In the genomic region with DNA sequence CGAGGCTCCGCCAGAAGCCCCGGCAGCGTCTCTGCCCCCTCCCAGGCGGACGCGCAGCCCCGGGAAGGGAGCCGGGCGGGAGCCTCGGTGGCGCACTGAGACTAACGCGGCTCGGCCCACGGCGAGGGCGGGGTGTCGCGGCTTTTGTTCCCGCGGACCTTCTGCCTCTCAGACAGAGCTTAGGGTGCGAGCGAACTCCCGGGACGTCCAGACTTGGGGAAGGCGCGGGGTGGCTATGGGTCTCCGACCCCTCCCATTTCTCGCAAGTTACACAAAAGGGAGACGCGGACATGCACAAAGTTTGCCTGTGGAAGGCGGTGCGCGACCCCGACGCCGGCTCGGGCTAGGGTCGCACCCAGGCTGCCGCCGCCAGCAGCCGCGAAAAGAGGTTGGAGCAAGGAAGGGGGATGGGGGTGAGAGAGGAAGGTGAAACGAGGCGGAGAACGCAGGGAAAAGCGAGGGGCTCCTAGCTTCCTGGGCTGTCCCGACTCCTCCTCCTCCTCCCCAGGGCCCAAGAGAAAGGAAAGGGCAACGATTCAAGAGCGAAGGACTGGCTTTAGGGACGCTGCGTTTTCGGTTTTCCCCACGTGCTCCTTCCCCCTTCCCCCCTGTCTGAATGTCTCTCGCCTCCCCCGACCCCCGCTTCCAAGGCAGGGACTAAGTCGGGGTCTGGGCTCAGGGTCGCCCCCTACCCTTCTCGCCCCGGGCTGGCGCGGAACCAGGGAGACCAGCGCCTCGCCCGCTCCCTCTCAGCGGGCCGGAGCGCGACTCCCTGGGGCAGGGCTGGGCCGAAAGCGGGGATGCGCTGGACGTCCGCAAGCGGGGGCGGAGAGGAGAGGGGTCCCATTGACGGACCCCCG, we compare ENCODE assay signal across 8 cellular contexts. TPM values are rescaled to one million over a fixed set of nuclear protein-coding genes. Genes with fewer than 3 reads are reported as not detected.
DNase-seq lines count a peak whose midpoint lies in the region; ATAC-seq and TF ChIP-seq lines count a peak whose summit lies in the region.

No MANE protein-coding gene starts in this region.

- no peaks in the 10 kb centered on the region for H3K9me3 ChIP-seq in HAP-1
- H3K9me3 ChIP-seq in hepatocyte (ENCODE audit: low read depth) = no peaks in the 10 kb centered on the region
- H3K9me3 ChIP-seq in psoas muscle = no peaks in the 10 kb centered on the region

- H3K4me3 ChIP-seq in HAP-1 (peak overlapping the region; percentile 80), astrocyte of the cerebellum (ENCODE audit: low read depth, low read length) (peak overlapping the region; percentile 92), hepatocyte (peak overlapping the region; percentile 99), psoas muscle (peak overlapping the region; percentile 77)

- H3K4me1 Mint-ChIP-seq in T-cell = peaks cover 20 to 24% (median 23%) of the 10 kb centered on the region in 3 donors

- POLR2A ChIA-PET in T-cell (lab: Charles Lee) = no interaction called here

- peak overlapping the region; percentile 95 for H2AFZ ChIP-seq in hepatocyte

- WGBS in hepatocyte (ENCODE audit: low lambda C conversion rate, missing lambda C conversion rate) = 1% methylated on average over 70 of the region's 80 CpGs
- WGBS in psoas muscle, 3 donors = 0 to 1% (median 1%) methylated on average over 69 to 80 of the region's 80 CpGs

- H3K9me3 Mint-ChIP-seq in T-cell = no peaks in the 10 kb centered on the region

- TF ChIP-seq CTCF in astrocyte of the cerebellum (IDR thresholded peaks at IDR 0.05; ENCODE audit: low read depth, low read length, missing control alignments) (no peak), hepatocyte (IDR thresholded peaks at IDR 0.05; ENCODE audit: poor library complexity) (no peak), psoas muscle (IDR thresholded peaks at IDR 0.05) (no peak)

- in situ Hi-C loops in HAP-1 (cut with MboI; ENCODE audit: low sequenced_read_pairs) (no loop called here), astrocyte of the cerebellum (cut with HindIII; ENCODE audit: low sequenced_read_pairs) (loop anchor here (5.0 kb wide), 1 partner anchor 43 kb away; no protein-coding TSS in a partner anchor)

- H3K4me2 ChIP-seq in hepatocyte = peak overlapping the region; percentile 83

- peak overlapping the region; percentile 92 for H3K27ac ChIP-seq in hepatocyte
- H3K27ac ChIP-seq in psoas muscle = peak overlapping the region; percentile 68

- peak overlapping the region; percentile 43 to 44 for H3K27ac Mint-ChIP-seq in T-cell

- no peaks in the 10 kb centered on the region for H3K27me3 ChIP-seq in HAP-1 (ENCODE audit: low read depth)
- no peaks in the 10 kb centered on the region for H3K27me3 ChIP-seq in hepatocyte
- peaks cover 0 to 23% (median 0%) of the 10 kb centered on the region in 3 donors for H3K27me3 ChIP-seq in psoas muscle (ENCODE audit: insufficient read depth in 3 of 3, low read length in 2 of 3)

- H3K9me2 ChIP-seq in hepatocyte (replicated peaks; ENCODE audit: insufficient read depth) = no peaks in the 10 kb centered on the region

- DNase-seq in GF-D8 (lab: John Stamatoyannopoulos, UW) (peak; percentile 18), HAP-1 (ENCODE audit: low spot score in 2 of 2) (peak; percentile 72 to 76), LoVo (ENCODE audit: low spot score) (peak; percentile 31), T-cell (peak in 27 of 34 experiments; percentile 2 to 42 (median 16)), astrocyte of the cerebellum (ENCODE audit: low read depth) (peak; percentile 35), hepatocyte (ENCODE audit: low spot score) (peak; percentile 69), psoas muscle (peak; percentile 47 to 71), NK-92 (lab: John Stamatoyannopoulos, UW; ENCODE audit: unreplicated experiment) (no peak)

- CTCF ChIA-PET in T-cell (lab: Charles Lee) = interaction anchor here (0.6 to 1.8 kb wide), 4 partner anchors 11 to 274 kb away, joined by 3 to 10 read pairs (median 6); no protein-coding TSS in a partner anchor

- H3K4me1 ChIP-seq in HAP-1 (peaks cover 31% of the 10 kb centered on the region), hepatocyte (ENCODE audit: insufficient read depth) (peaks cover 30% of the 10 kb centered on the region), psoas muscle (peaks cover 4% of the 10 kb centered on the region)

- peaks cover 53% of the 10 kb centered on the region for H3K79me2 ChIP-seq in hepatocyte

- ATAC-seq in T-cell (replicated peaks in 1 of 4) (peak; percentile 36 to 49 (median 42)), psoas muscle (peak; percentile 50 to 73 (median 58))

- H4K20me1 ChIP-seq in hepatocyte (ENCODE audit: insufficient read depth, poor library complexity, severe bottlenecking) = peaks cover 16% of the 10 kb centered on the region

- H3K27me3 Mint-ChIP-seq in T-cell = peaks cover 0 to 11% of the 10 kb centered on the region in 2 donors

- intact Hi-C loops in psoas muscle (cut with DNase I) = loop anchor here (2.0 to 5.0 kb wide), 3 partner anchors 273 to 288 kb away; no protein-coding TSS in a partner anchor

- H3K36me3 ChIP-seq in HAP-1 (replicated peaks) = no peaks in the 10 kb centered on the region
- H3K36me3 ChIP-seq in hepatocyte (replicated peaks; ENCODE audit: insufficient read depth, low read depth) = no peaks in the 10 kb centered on the region
- H3K36me3 ChIP-seq in psoas muscle (ENCODE audit: insufficient read depth in 1 of 2, low read depth in 1 of 2) = no peaks in the 10 kb centered on the region

- H3K4me3 Mint-ChIP-seq in T-cell = peak overlapping the region; percentile 86 to 94 (median 92)

- no peaks in the 10 kb centered on the region for H3K36me3 Mint-ChIP-seq in T-cell

RNA-seq across cellular contexts. Expression of gene APP, which starts 0.7 kb away (rescaled TPM):
- 10 to 100 TPM; 33.7 to 44.7 (median 37.5) TPM for total RNA-seq in T-cell
- 288 and 316 TPM in 2 replicates for total RNA-seq in hepatocyte
- polyA plus RNA-seq in hepatocyte = 46.4 and 55.7 TPM in 2 replicates
- total RNA-seq in psoas muscle = 100 to 1,000 TPM in 1 of 4 donors, 10 to 100 TPM in 3; 56.6 to 118 (median 77.7) TPM
- 10 to 100 TPM; 37.7 to 47.8 (median 46.5) TPM for polyA plus RNA-seq in psoas muscle
